In genomic region chr20:14986026-14986655, GRCh38 we compare ENCODE assay signal across 16 cellular contexts.
DNase-seq lines count a peak whose midpoint lies in the region; ATAC-seq and TF ChIP-seq lines count a peak whose summit lies in the region.
"Had no signal": no experiment of that assay in that cellular context is flagged by ENCODE, and none has a peak within 500 bp of the region (broad histone marks: within the 10 kb centered on the region; RNA-seq: fewer than 3 reads in every experiment).

No MANE protein-coding gene starts in this region.

- H3K4me1 Mint-ChIP-seq in MCF 10A (ENCODE audit: insufficient read depth, unreplicated experiment) = peaks cover 10% of the 10 kb centered on the region
- H3K4me1 Mint-ChIP-seq: activated CD4-positive, alpha-beta T cell treated with anti-CD3 and anti-CD28 coated beads, Interleukin-2, amount 10 ng/mL, durations not matched to agents 24 days and 14 days had no signal

- H3K4me3 ChIP-seq in left lung = no peak overlapping the region
- H3K4me3 ChIP-seq: coronary artery, GM23248 had no signal

- CTCF ChIA-PET in MCF 10A (lab: Yijun Ruan, JAX) = interaction anchor here (0.5 to 1.6 kb wide), 5 partner anchors 14 to 142 kb away, joined by 3 read pairs; no protein-coding TSS in a partner anchor

- intact Hi-C loops in left ventricle myocardium superior (cut with micrococcal nuclease) = no loop called here
- intact Hi-C loops in cardiac septum (cut with DNase I) = no loop called here
- intact Hi-C loops in MCF 10A (cut with micrococcal nuclease) = no loop called here
- intact Hi-C loops in left lung (cut with DNase I) = no loop called here

- H3K27ac ChIP-seq in left lung = peak overlapping the region; percentile 65 to 74
- H3K27ac ChIP-seq: coronary artery, GM23248 had no signal

- no peaks in the 10 kb centered on the region for H3K27me3 Mint-ChIP-seq in MCF 10A (ENCODE audit: insufficient read depth, unreplicated experiment)
- H3K27me3 Mint-ChIP-seq: activated CD4-positive, alpha-beta T cell treated with anti-CD3 and anti-CD28 coated beads, Interleukin-2, amount 10 ng/mL, durations not matched to agents 24 days and 14 days had no signal

- no peaks in the 10 kb centered on the region for H3K27me3 ChIP-seq in left lung

- H3K4me1 ChIP-seq in left lung = peaks cover 0 to 5% of the 10 kb centered on the region in 2 donors

- peak; percentile 58 for ATAC-seq in left ventricle myocardium superior
- peak; percentile 73 for ATAC-seq in left lung
- no peak for ATAC-seq in GM18511 (IDR thresholded peaks at IDR 0.05; ENCODE audit: unreplicated experiment)

- H3K4me3 Mint-ChIP-seq in MCF 10A (ENCODE audit: unreplicated experiment) = no peak overlapping the region
- H3K4me3 Mint-ChIP-seq: activated CD4-positive, alpha-beta T cell treated with anti-CD3 and anti-CD28 coated beads, Interleukin-2, amount 10 ng/mL, durations not matched to agents 24 days and 14 days had no signal

- TF ChIP-seq CTCF in MCF 10A (IDR thresholded peaks at IDR 0.05; ENCODE audit: unreplicated experiment) (no peak), left lung (IDR thresholded peaks at IDR 0.05) (no peak)

- POLR2A ChIA-PET in MCF 10A (lab: Yijun Ruan, JAX) = interaction anchor here (1.2 to 1.6 kb wide), 2 partner anchors 18 to 76 kb away, joined by 3 to 6 read pairs; no protein-coding TSS in a partner anchor

- H3K36me3 ChIP-seq in left lung = no peaks in the 10 kb centered on the region

- BruUV-seq in MCF 10A (replicated peaks; lab: Mats Ljungman, UMichigan) = no TSS peak

- peaks cover 6% of the 10 kb centered on the region for H3K36me3 Mint-ChIP-seq in MCF 10A (ENCODE audit: insufficient read depth, unreplicated experiment)

- peak overlapping the region; percentile 71 for H3K27ac Mint-ChIP-seq in MCF 10A (ENCODE audit: low read depth, unreplicated experiment)
- H3K27ac Mint-ChIP-seq: activated CD4-positive, alpha-beta T cell treated with anti-CD3 and anti-CD28 coated beads, Interleukin-2, amount 10 ng/mL, durations not matched to agents 24 days and 14 days had no signal

- peaks cover 14% of the 10 kb centered on the region for H3K9me3 Mint-ChIP-seq in MCF 10A (ENCODE audit: unreplicated experiment)

- no peak for DNase-seq in left ventricle myocardium superior
- no peak for DNase-seq in cardiac septum (ENCODE audit: low spot score)
- DNase-seq in MCF 10A (ENCODE audit: unreplicated experiment) = no peak
- DNase-seq in left lung = peak in 1 of 2 donors; percentile 78
- peak; percentile 82 for DNase-seq in ureter (ENCODE audit: low spot score)
- no peak for DNase-seq in NOMO-1 treated with DMSO at 0.1 percent for 48 hours (lab: John Stamatoyannopoulos, UW; ENCODE audit: unreplicated experiment)
- no peak for DNase-seq in retina
- DNase-seq: activated CD4-positive, alpha-beta T cell treated with anti-CD3 and anti-CD28 coated beads, Interleukin-2, amount 10 ng/mL, durations not matched to agents 24 days and 14 days; activated gamma-delta T cell treated with Interleukin-2 at 50 U/mL for 16 hours; glutamatergic neuron; GM23248; KG1; NCI-H446; stimulated activated naive CD4-positive, alpha-beta T cell treated with Interleukin-2 at 50 U/mL for 16 hours had no signal

- peaks cover 0 to 28% of the 10 kb centered on the region in 2 donors for H3K9me3 ChIP-seq in left lung
